Comparison of ENCODE assay signal across 9 cellular contexts in genomic region chr22:30830907-30831306, GRCh38.
A peak's percentile ranks its signal among the peaks of the same experiment; 100 is the strongest.
DNase-seq lines count a peak whose midpoint lies in the region; ATAC-seq and TF ChIP-seq lines count a peak whose summit lies in the region.
"Had no signal": no experiment of that assay in that cellular context is flagged by ENCODE, and none has a peak within 500 bp of the region (broad histone marks: within the 10 kb centered on the region; RNA-seq: fewer than 3 reads in every experiment).

No MANE protein-coding gene starts in this region.

- no peak overlapping the region for H3K27ac ChIP-seq in WERI-Rb-1

- no peak for TF ChIP-seq CTCF in epithelial cell of esophagus (IDR thresholded peaks at IDR 0.05; ENCODE audit: insufficient read depth, low read depth, low read length, missing control alignments)
- no peak for TF ChIP-seq CTCF in WERI-Rb-1 (IDR thresholded peaks at IDR 0.05; ENCODE audit: low read depth, low read length)

- peak; percentile 99 for DNase-seq in EH (ENCODE audit: low read depth)
- DNase-seq in NCI-H446 treated with DMSO at 0.1 percent for 48 hours (lab: John Stamatoyannopoulos, UW) = peak; percentile 58
- DNase-seq in epithelial cell of esophagus (ENCODE audit: low read depth) = peak; percentile 99
- DNase-seq in occipital lobe (lab: John Stamatoyannopoulos, UW) = peak; percentile 37
- no peak for DNase-seq in globus pallidus (ENCODE audit: low spot score)
- DNase-seq in WERI-Rb-1 = no peak
- DNase-seq: NCI-H1930 had no signal

- H3K4me3 ChIP-seq in epithelial cell of esophagus (ENCODE audit: low read length) = no peak overlapping the region
- no peak overlapping the region for H3K4me3 ChIP-seq in WERI-Rb-1 (ENCODE audit: low read depth, low read length)

- ATAC-seq in GM18861 (IDR thresholded peaks at IDR 0.05; ENCODE audit: unreplicated experiment) (no peak), GM19351 (IDR thresholded peaks at IDR 0.05; ENCODE audit: unreplicated experiment) (no peak)

- no peaks in the 10 kb centered on the region for H3K9me3 ChIP-seq in WERI-Rb-1 (ENCODE audit: severe bottlenecking)

- H3K27me3 ChIP-seq in WERI-Rb-1 (ENCODE audit: insufficient read depth, low read depth, severe bottlenecking) = no peaks in the 10 kb centered on the region

- no peaks in the 10 kb centered on the region for H3K36me3 ChIP-seq in WERI-Rb-1

Comparison
In these comparisons a context has a peak if more than half of its experiments do, and no peak if none do; other contexts are left out.
1. DNase-seq: peak in EH (single experiment), NCI-H446 treated with DMSO at 0.1 percent for 48 hours (single experiment), epithelial cell of esophagus (single experiment) and occipital lobe (single experiment); none in globus pallidus (single experiment) and WERI-Rb-1 (single experiment).